In genomic region chr6:28880519-28880893, GRCh38 we compare ENCODE assay signal across 8 cellular contexts. TPM values are rescaled to one million over a fixed set of nuclear protein-coding genes. Genes with fewer than 3 reads are reported as not detected.
A peak's percentile ranks its signal among the peaks of the same experiment; 100 is the strongest.
DNase-seq lines count a peak whose midpoint lies in the region; ATAC-seq and TF ChIP-seq lines count a peak whose summit lies in the region.

No MANE protein-coding gene starts in this region.

- TF ChIP-seq CTCF in osteocyte (IDR thresholded peaks at IDR 0.05), result no peak

- no peak for DNase-seq in CD4-positive, alpha-beta memory T cell
- DNase-seq in SJSA1 (ENCODE audit: low read depth in 1 of 2, low spot score in 2 of 2) (no peak), osteocyte (ENCODE audit: extremely low spot score, unreplicated experiment) (no peak), NCI-H510A (lab: John Stamatoyannopoulos, UW) (no peak)

- H3K4me3 Mint-ChIP-seq in CD4-positive, alpha-beta memory T cell, result peak overlapping the region in 6 of 8 donors; percentile 62 to 83 (median 76)
- peak overlapping the region; percentile 85 for H3K4me3 Mint-ChIP-seq in osteocyte (ENCODE audit: unreplicated experiment)

- intact Hi-C loops in CD4-positive, alpha-beta memory T cell (cut with micrococcal nuclease), result loop anchor here (5.0 kb wide), 2 partner anchors 62 to 1733 kb away; a partner anchor contains a TSS

- POLR2A ChIA-PET in CD4-positive, alpha-beta memory T cell (lab: Charles Lee; ENCODE audit: partially characterized antibody), result interaction anchor here (8.2 to 13.4 kb wide), 2 partner anchors 15 kb away, joined by 164 to 208 read pairs; no protein-coding TSS in a partner anchor

- H3K4me1 Mint-ChIP-seq in CD4-positive, alpha-beta memory T cell, result peaks cover 25 to 33% (median 30%) of the 10 kb centered on the region in 4 donors
- peaks cover 10% of the 10 kb centered on the region for H3K4me1 Mint-ChIP-seq in osteocyte (ENCODE audit: unreplicated experiment)

- CTCF ChIA-PET in CD4-positive, alpha-beta memory T cell (lab: Charles Lee; ENCODE audit: partially characterized antibody), result interaction anchor here (1.4 to 8.6 kb wide), 3 partner anchors 12 to 42 kb away, joined by 3 to 52 read pairs (median 3); no protein-coding TSS in a partner anchor

- 28 to 40% methylated on average over 7 of the region's 7 CpGs for WGBS in esophagus, 2 donors

- no peaks in the 10 kb centered on the region for H3K36me3 ChIP-seq in CD4-positive, alpha-beta memory T cell (ENCODE audit: insufficient read depth, low read length)
- no peaks in the 10 kb centered on the region for H3K36me3 ChIP-seq in SJSA1
- no peaks in the 10 kb centered on the region for H3K36me3 ChIP-seq in esophagus (ENCODE audit: control insufficient read depth in 2 of 2, insufficient read depth in 2 of 2, low read length in 1 of 2)

- peaks cover 19% of the 10 kb centered on the region for H3K4me1 ChIP-seq in CD4-positive, alpha-beta memory T cell (ENCODE audit: insufficient read depth, low read length)
- H3K4me1 ChIP-seq in SJSA1 (replicated peaks), result peaks cover 9% of the 10 kb centered on the region
- peaks cover 0 to 3% of the 10 kb centered on the region in 2 donors for H3K4me1 ChIP-seq in esophagus (ENCODE audit: control insufficient read depth in 2 of 2, insufficient read depth in 2 of 2, low read length in 1 of 2)

- peaks cover 13 to 23% of the 10 kb centered on the region in 2 donors for H3K27me3 Mint-ChIP-seq in CD4-positive, alpha-beta memory T cell
- peaks cover 35% of the 10 kb centered on the region for H3K27me3 Mint-ChIP-seq in osteocyte (ENCODE audit: unreplicated experiment)

- H3K9me3 Mint-ChIP-seq in CD4-positive, alpha-beta memory T cell, result peaks cover 0 to 12% (median 5%) of the 10 kb centered on the region in 8 donors
- H3K9me3 Mint-ChIP-seq in osteocyte (ENCODE audit: unreplicated experiment), result no peaks in the 10 kb centered on the region

- ATAC-seq in GM21381 (IDR thresholded peaks at IDR 0.05; ENCODE audit: unreplicated experiment) (no peak), HG02610 (IDR thresholded peaks at IDR 0.05; ENCODE audit: unreplicated experiment) (no peak), GM21360 (IDR thresholded peaks at IDR 0.05; ENCODE audit: unreplicated experiment) (no peak)

- no peaks in the 10 kb centered on the region for H3K27me3 ChIP-seq in CD4-positive, alpha-beta memory T cell (ENCODE audit: insufficient read depth, low read length)
- H3K27me3 ChIP-seq in SJSA1 (replicated peaks), result peaks cover 19% of the 10 kb centered on the region
- H3K27me3 ChIP-seq in esophagus (ENCODE audit: control insufficient read depth in 1 of 2, insufficient read depth in 2 of 2, low read length in 2 of 2), result no peaks in the 10 kb centered on the region

- peaks cover 0 to 5% of the 10 kb centered on the region in 2 donors for H3K36me3 Mint-ChIP-seq in CD4-positive, alpha-beta memory T cell
- no peaks in the 10 kb centered on the region for H3K36me3 Mint-ChIP-seq in osteocyte (ENCODE audit: unreplicated experiment)

- H3K27ac ChIP-seq in CD4-positive, alpha-beta memory T cell (ENCODE audit: low read depth, low read length), result no peak overlapping the region
- H3K27ac ChIP-seq in SJSA1, result no peak overlapping the region
- no peak overlapping the region for H3K27ac ChIP-seq in esophagus (ENCODE audit: low read depth in 2 of 2, low read length in 1 of 2)

- no peak overlapping the region for H3K4me3 ChIP-seq in CD4-positive, alpha-beta memory T cell (ENCODE audit: low read length in 2 of 2)
- peak overlapping the region; percentile 51 for H3K4me3 ChIP-seq in SJSA1
- H3K4me3 ChIP-seq in esophagus (ENCODE audit: low read depth in 1 of 2, low read length in 2 of 2), result peak overlapping the region; percentile 49 to 67

- H3K9me3 ChIP-seq in CD4-positive, alpha-beta memory T cell (ENCODE audit: control insufficient read depth in 1 of 2, low read length in 2 of 2), result no peaks in the 10 kb centered on the region
- no peaks in the 10 kb centered on the region for H3K9me3 ChIP-seq in SJSA1 (replicated peaks)
- H3K9me3 ChIP-seq in esophagus (ENCODE audit: control insufficient read depth in 2 of 2, insufficient read depth in 1 of 2, low read depth in 1 of 2, low read length in 1 of 2), result no peaks in the 10 kb centered on the region

- H3K27ac Mint-ChIP-seq in CD4-positive, alpha-beta memory T cell, result peak overlapping the region in 3 of 7 donors; percentile 18 to 94 (median 59)
- H3K27ac Mint-ChIP-seq in osteocyte (ENCODE audit: unreplicated experiment), result peak overlapping the region; percentile 64

RNA-seq across cellular contexts. Expression of gene TRIM27, which starts 43.3 kb away (rescaled TPM):
- 100 to 1,000 TPM; 102 to 108 TPM for total RNA-seq in CD4-positive, alpha-beta memory T cell
- 10 to 100 TPM; 51.6 to 64.6 TPM for polyA plus RNA-seq in CD4-positive, alpha-beta memory T cell
- total RNA-seq in SJSA1 (2014; rRNA removed; shearing (Covaris generic)), result 38.2 and 61.4 TPM in 2 replicates
- polyA plus RNA-seq in esophagus, result 10 to 100 TPM; 13.3 to 15.8 TPM
- total RNA-seq in osteocyte, result 55.7 and 58.3 TPM in 2 replicates

Comparison
In these comparisons a context has a peak if more than half of its experiments do, and no peak if none do; other contexts are left out.
1. H3K4me3 ChIP-seq: peak in SJSA1 (single experiment) and esophagus (2 of 2); none in CD4-positive, alpha-beta memory T cell (0 of 2).